22 cellular contexts compared by ENCODE assay signal in genomic region chr15:85558747-85559327, GRCh38.
DNase-seq lines count a peak whose midpoint lies in the region; ATAC-seq, FAIRE-seq and TF ChIP-seq lines count a peak whose summit lies in the region.
"Had no signal": no experiment of that assay in that cellular context is flagged by ENCODE, and none has a peak within 500 bp of the region (broad histone marks: within the 10 kb centered on the region; RNA-seq: fewer than 3 reads in every experiment).

No MANE protein-coding gene starts in this region.

- H3K27me3 ChIP-seq in right atrium auricular region (no peaks in the 10 kb centered on the region), aorta (ENCODE audit: control insufficient read depth in 1 of 2, insufficient read depth in 2 of 2, low read length in 1 of 2) (no peaks in the 10 kb centered on the region)
- H3K27me3 ChIP-seq: adrenal gland, sigmoid colon had no signal

- DNase-seq in activated naive CD4-positive, alpha-beta T cell treated with anti-CD3 and anti-CD28 coated beads, Interleukin-2, amount 10 ng/mL, durations not matched to agents 7 days and 5 days: no peak
- no peak for DNase-seq in activated naive CD4-positive, alpha-beta T cell treated with anti-CD3 and anti-CD28 coated beads, Interleukin-2, amount 50 U/mL, for 16 hours
- DNase-seq in right atrium auricular region (ENCODE audit: low spot score) (no peak), DMS53 treated with DMSO at 0.1 percent for 48 hours (lab: John Stamatoyannopoulos, UW; ENCODE audit: unreplicated experiment) (no peak), D721Med (ENCODE audit: insufficient read length, low spot score) (no peak), aorta (no peak)
- no peak for DNase-seq in stimulated activated naive CD8-positive, alpha-beta T cell treated with anti-CD3 and anti-CD28 coated beads, Interleukin-15, amount 100 ng/mL, for 72 hours
- DNase-seq: activated CD4-positive, alpha-beta T cell treated with anti-CD3 and anti-CD28 coated beads for 4 hours; adrenal gland; dermis blood vessel endothelial cell; DMS 273 treated with DMSO at 0.1 percent for 48 hours; GM23248; NCI-H1417; NCI-H526; sigmoid colon had no signal

- no peak for FAIRE-seq in D721Med (lab: Jason Lieb, UNC)
- FAIRE-seq: TTC549 had no signal

- no peaks in the 10 kb centered on the region for H3K27me3 Mint-ChIP-seq in activated naive CD4-positive, alpha-beta T cell treated with anti-CD3 and anti-CD28 coated beads, Interleukin-2, amount 10 ng/mL, durations not matched to agents 7 days and 5 days
- H3K27me3 Mint-ChIP-seq in activated T-helper 17 cell treated with anti-CD3 and anti-CD28 coated beads, Interleukin-2, amount 50 U/mL, for 72 hours: no peaks in the 10 kb centered on the region
- H3K27me3 Mint-ChIP-seq in stimulated activated naive CD8-positive, alpha-beta T cell treated with anti-CD3 and anti-CD28 coated beads, Interleukin-15, amount 100 ng/mL, for 72 hours: no peaks in the 10 kb centered on the region
- H3K27me3 Mint-ChIP-seq: IgD-negative memory B cell had no signal

- H3K4me3 Mint-ChIP-seq in activated naive CD4-positive, alpha-beta T cell treated with anti-CD3 and anti-CD28 coated beads, Interleukin-2, amount 10 ng/mL, durations not matched to agents 7 days and 5 days: no peak overlapping the region
- peak overlapping the region; percentile 66 for H3K4me3 Mint-ChIP-seq in activated T-helper 17 cell treated with anti-CD3 and anti-CD28 coated beads, Interleukin-2, amount 50 U/mL, for 72 hours
- H3K4me3 Mint-ChIP-seq in stimulated activated naive CD8-positive, alpha-beta T cell treated with anti-CD3 and anti-CD28 coated beads, Interleukin-15, amount 100 ng/mL, for 72 hours: peak overlapping the region; percentile 56 to 74
- H3K4me3 Mint-ChIP-seq: IgD-negative memory B cell had no signal

- no peaks in the 10 kb centered on the region for H3K36me3 ChIP-seq in right atrium auricular region
- no peaks in the 10 kb centered on the region for H3K36me3 ChIP-seq in aorta (ENCODE audit: control insufficient read depth in 1 of 2, insufficient read depth in 2 of 2, low read length in 1 of 2)
- H3K36me3 ChIP-seq: adrenal gland, sigmoid colon, thoracic aorta had no signal

- no peak overlapping the region for H3K4me3 ChIP-seq in right atrium auricular region
- no peak overlapping the region for H3K4me3 ChIP-seq in aorta (ENCODE audit: low read length in 2 of 2)
- H3K4me3 ChIP-seq: adrenal gland, GM23248, sigmoid colon, thoracic aorta had no signal

- ATAC-seq in activated T-helper 17 cell treated with anti-CD3 and anti-CD28 coated beads, Interleukin-2, amount 50 U/mL, for 72 hours (replicated peaks): peak; percentile 73
- peak; percentile 59 for ATAC-seq in stimulated activated naive CD8-positive, alpha-beta T cell treated with anti-CD3 and anti-CD28 coated beads, Interleukin-15, amount 100 ng/mL, for 72 hours
- no peak for ATAC-seq in aorta (ENCODE audit: low FRiP score)

- H3K27ac ChIP-seq in right atrium auricular region: peak overlapping the region; percentile 19 to 41
- no peak overlapping the region for H3K27ac ChIP-seq in aorta (ENCODE audit: low read depth in 1 of 2, low read length in 2 of 2)
- H3K27ac ChIP-seq: adrenal gland, C4-2B, GM23248, parathyroid adenoma, RWPE1, thoracic aorta had no signal

- peak overlapping the region; percentile 42 for H3K27ac Mint-ChIP-seq in activated naive CD4-positive, alpha-beta T cell treated with anti-CD3 and anti-CD28 coated beads, Interleukin-2, amount 10 ng/mL, durations not matched to agents 7 days and 5 days
- H3K27ac Mint-ChIP-seq in activated T-helper 17 cell treated with anti-CD3 and anti-CD28 coated beads, Interleukin-2, amount 50 U/mL, for 72 hours: peak overlapping the region; percentile 80
- H3K27ac Mint-ChIP-seq in stimulated activated naive CD8-positive, alpha-beta T cell treated with anti-CD3 and anti-CD28 coated beads, Interleukin-15, amount 100 ng/mL, for 72 hours: peak overlapping the region; percentile 63 to 88

- TF ChIP-seq CTCF in right atrium auricular region (IDR thresholded peaks at IDR 0.05): no peak
- no peak for TF ChIP-seq CTCF in D721Med (IDR thresholded peaks at IDR 0.05; ENCODE audit: insufficient read depth, missing control alignments)

- intact Hi-C loops in aorta (cut with DNase I): no loop called here

- H3K36me3 Mint-ChIP-seq in activated naive CD4-positive, alpha-beta T cell treated with anti-CD3 and anti-CD28 coated beads, Interleukin-2, amount 10 ng/mL, durations not matched to agents 7 days and 5 days: peaks cover 35% of the 10 kb centered on the region
- peaks cover 22% of the 10 kb centered on the region for H3K36me3 Mint-ChIP-seq in activated T-helper 17 cell treated with anti-CD3 and anti-CD28 coated beads, Interleukin-2, amount 50 U/mL, for 72 hours (ENCODE audit: low read depth)

- peaks cover 48% of the 10 kb centered on the region for H3K4me1 Mint-ChIP-seq in activated naive CD4-positive, alpha-beta T cell treated with anti-CD3 and anti-CD28 coated beads, Interleukin-2, amount 10 ng/mL, durations not matched to agents 7 days and 5 days
- H3K4me1 Mint-ChIP-seq in activated T-helper 17 cell treated with anti-CD3 and anti-CD28 coated beads, Interleukin-2, amount 50 U/mL, for 72 hours: peaks cover 34% of the 10 kb centered on the region
- H3K4me1 Mint-ChIP-seq in stimulated activated naive CD8-positive, alpha-beta T cell treated with anti-CD3 and anti-CD28 coated beads, Interleukin-15, amount 100 ng/mL, for 72 hours: peaks cover 60% of the 10 kb centered on the region

- CTCF ChIA-PET in activated naive CD4-positive, alpha-beta T cell treated with anti-CD3 and anti-CD28 coated beads, Interleukin-2, amount 10 ng/mL, durations not matched to agents 7 days and 5 days (lab: Charles Lee): interaction anchor here (1.1 to 2.0 kb wide), 2 partner anchors 15 to 53 kb away, joined by 4 to 7 read pairs; no protein-coding TSS in a partner anchor

- no peaks in the 10 kb centered on the region for H3K9me3 ChIP-seq in right atrium auricular region
- no peaks in the 10 kb centered on the region for H3K9me3 ChIP-seq in aorta (ENCODE audit: control insufficient read depth, low read length)
- H3K9me3 ChIP-seq: adrenal gland, sigmoid colon, thoracic aorta had no signal

- H3K9me3 Mint-ChIP-seq in activated naive CD4-positive, alpha-beta T cell treated with anti-CD3 and anti-CD28 coated beads, Interleukin-2, amount 10 ng/mL, durations not matched to agents 7 days and 5 days: no peaks in the 10 kb centered on the region
- H3K9me3 Mint-ChIP-seq in activated T-helper 17 cell treated with anti-CD3 and anti-CD28 coated beads, Interleukin-2, amount 50 U/mL, for 72 hours: no peaks in the 10 kb centered on the region
- H3K9me3 Mint-ChIP-seq in stimulated activated naive CD8-positive, alpha-beta T cell treated with anti-CD3 and anti-CD28 coated beads, Interleukin-15, amount 100 ng/mL, for 72 hours: no peaks in the 10 kb centered on the region
- H3K9me3 Mint-ChIP-seq: IgD-negative memory B cell had no signal

- 27 to 52% methylated on average over 5 of the region's 5 CpGs for WGBS in aorta, 2 donors

- H3K4me1 ChIP-seq in right atrium auricular region: peaks cover 0 to 34% of the 10 kb centered on the region in 2 donors
- H3K4me1 ChIP-seq in aorta (ENCODE audit: control insufficient read depth in 1 of 2, insufficient read depth in 2 of 2, low read length in 2 of 2): peaks cover 0 to 5% of the 10 kb centered on the region in 2 donors
- H3K4me1 ChIP-seq: parathyroid adenoma had no signal

Comparison
In these comparisons a context has a peak if more than half of its experiments do, and no peak if none do; other contexts are left out.
1. H3K27ac ChIP-seq: peak in right atrium auricular region (2 of 2); none in aorta (0 of 2).
2. Peak in every context shown above with its lines, with median percentiles within 50 percentile points of each other: H3K27ac Mint-ChIP-seq.